In genomic region chr17:63530557-63531021, GRCh38 we compare ENCODE assay signal across 23 cellular contexts. TPM values are rescaled to one million over a fixed set of nuclear protein-coding genes. Genes with fewer than 3 reads are reported as not detected.
DNase-seq lines count a peak whose midpoint lies in the region; ATAC-seq, FAIRE-seq and TF ChIP-seq lines count a peak whose summit lies in the region.
"Had no signal": no experiment of that assay in that cellular context is flagged by ENCODE, and none has a peak within 500 bp of the region (broad histone marks: within the 10 kb centered on the region; RNA-seq: fewer than 3 reads in every experiment).

No MANE protein-coding gene starts in this region.

- H3K36me3 Mint-ChIP-seq in neural crest cell (ENCODE audit: low read depth) = no peaks in the 10 kb centered on the region
- H3K36me3 Mint-ChIP-seq: IgD-negative memory B cell had no signal

- H3K9me3 Mint-ChIP-seq in neural crest cell = no peaks in the 10 kb centered on the region
- H3K9me3 Mint-ChIP-seq: CD4-positive, alpha-beta T cell; GM23338; HFFc6; IgD-negative memory B cell had no signal

- H3K4me1 Mint-ChIP-seq in neural crest cell = no peaks in the 10 kb centered on the region

- H3K36me3 ChIP-seq in WERI-Rb-1 = peaks cover 65% of the 10 kb centered on the region

- H3K27ac ChIP-seq in WERI-Rb-1 = peak overlapping the region; percentile 95
- H3K27ac ChIP-seq: 22Rv1, A549, C4-2B had no signal

- intact Hi-C loops in Right ventricle myocardium inferior (cut with DNase I) = no loop called here
- intact Hi-C loops in left ventricle myocardium superior (cut with micrococcal nuclease) = no loop called here

- H3K9me3 ChIP-seq in WERI-Rb-1 (ENCODE audit: severe bottlenecking) = no peaks in the 10 kb centered on the region
- H3K9me3 ChIP-seq: A549, Caco-2 had no signal

- no peak overlapping the region for H3K4me3 ChIP-seq in WERI-Rb-1 (ENCODE audit: low read depth, low read length)
- H3K4me3 ChIP-seq: A549, GM23338 had no signal

- peaks cover 24% of the 10 kb centered on the region for H3K27me3 Mint-ChIP-seq in neural crest cell (ENCODE audit: low read depth)

- DNase-seq in Right ventricle myocardium inferior (ENCODE audit: missing footprints) (peak; percentile 33), left ventricle myocardium superior (no peak), WERI-Rb-1 (no peak), neural crest cell (ENCODE audit: low read depth, low spot score) (no peak), epidermal melanocyte (ENCODE audit: insufficient read length, low spot score) (no peak), frontal cortex (ENCODE audit: low spot score in 2 of 2) (no peak)
- DNase-seq: AML-193; Caco-2; CD4-positive, alpha-beta T cell; H7; HFFc6 had no signal

- no peak for ATAC-seq in Right ventricle myocardium inferior
- ATAC-seq in left ventricle myocardium superior = no peak
- ATAC-seq in HG02981 (IDR thresholded peaks at IDR 0.05; ENCODE audit: unreplicated experiment) = no peak
- ATAC-seq: GM23338, HCT116 had no signal

- H3K27ac Mint-ChIP-seq in neural crest cell (ENCODE audit: unreplicated experiment) = peak overlapping the region; percentile 75
- H3K27ac Mint-ChIP-seq: CD4-positive, alpha-beta T cell; GM23338; HFFc6; IgD-negative memory B cell had no signal

- H3K27me3 ChIP-seq in WERI-Rb-1 (ENCODE audit: insufficient read depth, low read depth, severe bottlenecking) = no peaks in the 10 kb centered on the region

- TF ChIP-seq CTCF in WERI-Rb-1 (IDR thresholded peaks at IDR 0.05; ENCODE audit: low read depth, low read length) (no peak), neural crest cell (conservative IDR thresholded peaks at IDR 0.05) (no peak)

- no peak for FAIRE-seq in frontal cortex (lab: Jason Lieb, UNC)
- FAIRE-seq: A549, D721Med, G401.6, GM12891, GM19239, HTR-8/SVneo had no signal

- no peak overlapping the region for H3K4me3 Mint-ChIP-seq in neural crest cell
- H3K4me3 Mint-ChIP-seq: CD4-positive, alpha-beta T cell; GM23338; HFFc6; IgD-negative memory B cell had no signal

RNA-seq across cellular contexts. Expression of gene KCNH6, which starts 7.4 kb away (rescaled TPM):
- total RNA-seq in Right ventricle myocardium inferior (not detected), left ventricle myocardium superior (not detected), neural crest cell (0.12 TPM in 1 of 2 replicates, not detected in the other), frontal cortex (not detected)
- total RNA-seq: Caco-2; CD4-positive, alpha-beta T cell; HFFc6 had no signal

RNA-seq across cellular contexts. Expression of gene DCAF7, which starts 19.7 kb away (rescaled TPM):
- total RNA-seq in Right ventricle myocardium inferior (36.8 TPM), left ventricle myocardium superior (45.0 TPM), neural crest cell (146 TPM in 2 replicates), frontal cortex (26.1 TPM)

RNA-seq across cellular contexts. Expression of gene ACE, which starts 53.7 kb away (rescaled TPM):
- 4.8 TPM for total RNA-seq in Right ventricle myocardium inferior
- total RNA-seq in left ventricle myocardium superior = 5.6 TPM
- 0.42 and 0.61 TPM in 2 replicates for total RNA-seq in neural crest cell
- 4.5 TPM for total RNA-seq in frontal cortex
